In the genomic region with DNA sequence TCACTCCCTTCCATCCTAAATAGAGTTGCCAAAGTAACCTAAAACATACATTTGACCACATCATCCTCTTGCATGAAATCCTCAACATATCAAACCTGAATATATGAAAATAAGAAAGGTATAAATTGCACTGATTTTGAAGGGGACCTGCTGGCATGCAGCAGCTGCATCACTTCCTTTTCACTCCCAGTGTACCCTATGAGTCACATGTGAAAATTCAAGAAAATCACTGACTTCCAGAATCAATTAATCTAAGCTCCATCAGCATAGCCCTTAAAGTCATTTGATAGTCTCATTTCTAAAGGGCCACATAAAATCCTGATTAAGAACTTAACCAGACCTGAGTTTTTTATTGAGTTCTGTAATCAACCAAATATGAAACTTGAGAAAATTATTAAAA, we compare ENCODE assay signal across 1 cellular context.
TF ChIP-seq lines count a peak whose summit lies in the region.

No MANE protein-coding gene starts in this region.

TF ChIP-seq in GM12878, 131 proteins besides CTCF, POLR2A, EP300 and RAD21 (continued from another document):
- TF ChIP-seq, protein P1, sequence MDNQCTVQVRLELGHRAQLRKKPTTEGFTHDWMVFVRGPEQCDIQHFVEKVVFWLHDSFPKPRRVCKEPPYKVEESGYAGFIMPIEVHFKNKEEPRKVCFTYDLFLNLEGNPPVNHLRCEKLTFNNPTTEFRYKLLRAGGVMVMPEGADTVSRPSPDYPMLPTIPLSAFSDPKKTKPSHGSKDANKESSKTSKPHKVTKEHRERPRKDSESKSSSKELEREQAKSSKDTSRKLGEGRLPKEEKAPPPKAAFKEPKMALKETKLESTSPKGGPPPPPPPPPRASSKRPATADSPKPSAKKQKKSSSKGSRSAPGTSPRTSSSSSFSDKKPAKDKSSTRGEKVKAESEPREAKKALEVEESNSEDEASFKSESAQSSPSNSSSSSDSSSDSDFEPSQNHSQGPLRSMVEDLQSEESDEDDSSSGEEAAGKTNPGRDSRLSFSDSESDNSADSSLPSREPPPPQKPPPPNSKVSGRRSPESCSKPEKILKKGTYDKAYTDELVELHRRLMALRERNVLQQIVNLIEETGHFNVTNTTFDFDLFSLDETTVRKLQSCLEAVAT (IDR thresholded peaks at IDR 0.05), result no peak
- TF ChIP-seq SPI1 (IDR thresholded peaks at IDR 0.05; ENCODE audit: borderline replicate concordance, insufficient read depth, low read depth, low read length), result no peak
- TF ChIP-seq GATAD2B (conservative IDR thresholded peaks at IDR 0.05; ENCODE audit: low read depth), result no peak
- TF ChIP-seq TCF7 (IDR thresholded peaks at IDR 0.05; ENCODE audit: borderline replicate concordance), result no peak
- no peak for TF ChIP-seq CBX5 (IDR thresholded peaks at IDR 0.05; ENCODE audit: low read depth)
